Comparison of ENCODE assay signal across 8 cellular contexts in the genomic region with DNA sequence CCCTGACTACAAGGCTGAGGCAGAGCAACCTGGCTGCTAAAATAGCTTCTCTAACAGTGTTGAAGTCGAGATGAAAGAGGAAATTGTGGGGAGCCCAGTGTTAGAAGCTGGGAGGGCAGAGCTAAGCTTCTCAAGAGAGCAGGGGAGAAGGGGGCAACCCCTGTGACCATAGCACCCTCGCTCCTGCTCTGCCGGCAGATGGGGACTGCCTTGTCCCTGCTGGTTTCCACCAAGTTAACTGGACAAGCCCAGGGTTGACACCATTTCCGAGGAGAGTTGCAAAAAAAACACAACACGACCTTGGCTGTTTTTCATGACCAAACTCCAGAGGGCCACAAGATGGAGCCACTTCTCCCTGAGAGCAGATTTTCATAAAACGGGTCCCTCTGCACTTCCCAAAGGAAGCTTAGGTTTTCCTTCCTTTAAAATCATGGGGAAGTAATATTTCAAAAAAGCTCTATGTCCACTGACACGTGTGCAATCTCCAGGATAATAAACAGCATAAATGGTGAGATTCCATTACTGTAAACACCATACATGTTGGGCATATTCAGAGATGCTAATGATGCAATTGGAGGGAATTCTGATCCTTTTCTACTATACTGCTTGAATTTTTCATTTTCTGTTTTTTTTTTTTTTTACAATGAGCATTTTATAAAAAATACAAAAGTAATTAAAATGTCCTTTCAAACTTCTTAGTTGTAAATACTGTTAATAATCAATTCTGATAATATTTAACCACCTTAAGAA.
DNase-seq lines count a peak whose midpoint lies in the region; ATAC-seq and TF ChIP-seq lines count a peak whose summit lies in the region.

No MANE protein-coding gene starts in this region.

- H3K4me3 ChIP-seq in GM23338 (no peak overlapping the region), foreskin fibroblast (ENCODE audit: low read depth in 1 of 2, low read length in 2 of 2) (no peak overlapping the region)

- H3K9me3 Mint-ChIP-seq in CD14-positive monocyte: peaks cover 0 to 2% (median 0%) of the 10 kb centered on the region in 7 donors
- H3K9me3 Mint-ChIP-seq in GM23338: no peaks in the 10 kb centered on the region
- H3K9me3 Mint-ChIP-seq in T-cell: no peaks in the 10 kb centered on the region

- intact Hi-C loops in CD14-positive monocyte (cut with micrococcal nuclease): loop anchor here in 1 of 2 donors (10.0 kb wide), 1 partner anchor 411 kb away; no protein-coding TSS in a partner anchor

- H3K4me1 Mint-ChIP-seq in CD14-positive monocyte (peaks cover 4% of the 10 kb centered on the region), GM23338 (no peaks in the 10 kb centered on the region), T-cell (peaks cover 60 to 77% (median 75%) of the 10 kb centered on the region in 3 donors)

- POLR2A ChIA-PET in T-cell (lab: Charles Lee): interaction anchor here (0.6 to 1.0 kb wide), 5 partner anchors 11 to 1057 kb away, joined by 3 to 7 read pairs (median 6); no protein-coding TSS in a partner anchor

- peak; percentile 49; the same call in 1 of the 3 replicates for ATAC-seq in GM23338
- peak; percentile 49 to 67 (median 53) for ATAC-seq in T-cell (replicated peaks in 1 of 4)

- no peaks in the 10 kb centered on the region for H3K27me3 ChIP-seq in GM23338 (ENCODE audit: insufficient read depth)

- no peak overlapping the region for H3K4me2 ChIP-seq in GM23338

- H2AFZ ChIP-seq in GM23338: no peak overlapping the region

- peak; percentile 68 for TF ChIP-seq CTCF in CD14-positive monocyte (IDR thresholded peaks at IDR 0.05)
- peak; percentile 62 to 75 for TF ChIP-seq CTCF in GM23338 (conservative IDR thresholded peaks at IDR 0.05; ENCODE audit: low read depth in 2 of 2)
- peak; percentile 35 for TF ChIP-seq CTCF in foreskin fibroblast (IDR thresholded peaks at IDR 0.05; ENCODE audit: low read depth, low read length)

- CTCF ChIA-PET in T-cell (lab: Charles Lee): interaction anchor here (0.5 to 3.2 kb wide), 43 partner anchors 9 to 1078 kb away, joined by 3 to 12 read pairs (median 4); partner anchors contain the start of gene DNAJC1 (in 1 of the 2)

- no peak for DNase-seq in CD14-positive monocyte (ENCODE audit: low spot score)
- peak; percentile 70 for DNase-seq in GM23338 (ENCODE audit: low spot score)
- DNase-seq in T-cell: peak in 26 of 34 experiments; percentile 4 to 40 (median 17)
- DNase-seq in foreskin fibroblast: peak; percentile 21 to 66
- DNase-seq in substantia nigra (lab: John Stamatoyannopoulos, UW): peak in 1 of 49 donors; percentile 13
- DNase-seq in KG1 (lab: John Stamatoyannopoulos, UW): no peak
- DNase-seq in NK-92 treated with Interleukin-12 subunit alpha and Interleukin-12 subunit beta, amount 100 ng/mL, for 24 hours (lab: John Stamatoyannopoulos, UW): no peak
- DNase-seq in stimulated activated CD4-positive, alpha-beta T cell treated with anti-CD3 and anti-CD28 coated beads, Interleukin-4, amount 100 ng/mL, for 1 hour: no peak

- no peaks in the 10 kb centered on the region for H3F3A ChIP-seq in GM23338 (replicated peaks; ENCODE audit: low read depth)

- H3K79me2 ChIP-seq in GM23338 (replicated peaks; ENCODE audit: insufficient read depth): no peaks in the 10 kb centered on the region

- H3K4me1 ChIP-seq in GM23338 (ENCODE audit: insufficient read depth): no peaks in the 10 kb centered on the region

- H3K27ac Mint-ChIP-seq in CD14-positive monocyte (peak overlapping the region in 4 of 7 donors; percentile 38 to 79 (median 57)), GM23338 (peak overlapping the region; percentile 58; the same call in 1 of the 2 replicates), T-cell (peak overlapping the region; percentile 74 to 76)

- H3K27ac ChIP-seq in GM23338 (ENCODE audit: low read depth): no peak overlapping the region
- peak overlapping the region; percentile 43 for H3K27ac ChIP-seq in substantia nigra (ENCODE audit: low read depth, low read length, poor library complexity, severe bottlenecking)

- H3K36me3 ChIP-seq in GM23338 (ENCODE audit: insufficient read depth): peaks cover 4% of the 10 kb centered on the region

- no peak overlapping the region for H3K4me3 Mint-ChIP-seq in CD14-positive monocyte
- H3K4me3 Mint-ChIP-seq in GM23338: no peak overlapping the region
- H3K4me3 Mint-ChIP-seq in T-cell: no peak overlapping the region

- peaks cover 79 to 88% of the 10 kb centered on the region in 2 donors for H3K36me3 Mint-ChIP-seq in CD14-positive monocyte
- H3K36me3 Mint-ChIP-seq in GM23338 (ENCODE audit: low read depth): peaks cover 43% of the 10 kb centered on the region
- peaks cover 60% of the 10 kb centered on the region for H3K36me3 Mint-ChIP-seq in T-cell

- H3K27me3 Mint-ChIP-seq in CD14-positive monocyte (ENCODE audit: low read depth in 3 of 3): peaks cover 0 to 2% (median 0%) of the 10 kb centered on the region in 3 donors
- H3K27me3 Mint-ChIP-seq in GM23338 (ENCODE audit: insufficient read depth, low read depth, poor library complexity): peaks cover 5% of the 10 kb centered on the region
- H3K27me3 Mint-ChIP-seq in T-cell: no peaks in the 10 kb centered on the region

- no peaks in the 10 kb centered on the region for H3K9me2 ChIP-seq in GM23338 (ENCODE audit: insufficient read depth)

- peaks cover 6% of the 10 kb centered on the region for H4K20me1 ChIP-seq in GM23338 (replicated peaks; ENCODE audit: insufficient read depth)

TF ChIP-seq in GM23338, 12 proteins besides CTCF, POLR2A, EP300 and RAD21 (continues in another document):
- no peak for TF ChIP-seq CREB1 (CRISPR knock-in tag; IDR thresholded peaks at IDR 0.05; ENCODE audit: low read depth)
- no peak for TF ChIP-seq JUNB (IDR thresholded peaks at IDR 0.05; ENCODE audit: unreplicated experiment)
- TF ChIP-seq EZH2 (IDR thresholded peaks at IDR 0.05; ENCODE audit: low read depth, unreplicated experiment): no peak
- TF ChIP-seq POLR2AphosphoS5 (IDR thresholded peaks at IDR 0.05; ENCODE audit: low read depth): no peak
- TF ChIP-seq NANOG (IDR thresholded peaks at IDR 0.05; ENCODE audit: borderline replicate concordance): no peak
- no peak for TF ChIP-seq EZH2phosphoT487 (IDR thresholded peaks at IDR 0.05; ENCODE audit: unreplicated experiment)
- TF ChIP-seq REST (IDR thresholded peaks at IDR 0.05; ENCODE audit: unreplicated experiment): no peak
- no peak for TF ChIP-seq ETS1 (IDR thresholded peaks at IDR 0.05)

Comparison
In these comparisons a context has a peak if more than half of its experiments do, and no peak if none do; other contexts are left out.
1. DNase-seq: peak in GM23338 (single experiment), T-cell (26 of 34) and foreskin fibroblast (2 of 2); none in CD14-positive monocyte (single experiment), KG1 (single experiment), NK-92 treated with Interleukin-12 subunit alpha and Interleukin-12 subunit beta, amount 100 ng/mL, for 24 hours (single experiment) and stimulated activated CD4-positive, alpha-beta T cell treated with anti-CD3 and anti-CD28 coated beads, Interleukin-4, amount 100 ng/mL, for 1 hour (single experiment).
2. Peak in every context shown above with its lines, with median percentiles within 50 percentile points of each other: H3K27ac Mint-ChIP-seq and CTCF ChIP-seq.